Comparison of ENCODE assay signal across 12 cellular contexts in the genomic region with DNA sequence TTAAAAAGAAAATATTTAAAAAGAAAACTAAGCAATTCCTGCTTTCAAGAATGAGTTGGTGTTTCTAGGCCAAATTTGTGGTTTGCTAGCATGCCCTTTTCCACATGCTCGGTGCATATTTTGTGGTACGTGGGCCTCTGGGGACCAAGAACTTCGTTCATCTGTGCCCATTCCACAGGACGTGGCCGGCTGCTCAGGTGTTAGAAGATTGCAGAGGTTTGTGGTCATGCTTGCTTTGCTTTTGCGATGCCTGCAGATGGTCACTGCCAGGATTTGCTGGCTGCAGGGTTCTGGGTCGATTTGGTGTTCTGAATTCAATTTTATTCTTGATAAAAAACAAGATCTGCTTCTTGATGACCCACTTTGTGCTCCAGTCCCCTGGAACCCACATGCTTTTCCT. TPM values are rescaled to one million over a fixed set of nuclear protein-coding genes. Genes with fewer than 3 reads are reported as not detected.
DNase-seq lines count a peak whose midpoint lies in the region; ATAC-seq and TF ChIP-seq lines count a peak whose summit lies in the region.
"Had no signal": no experiment of that assay in that cellular context is flagged by ENCODE, and none has a peak within 500 bp of the region (broad histone marks: within the 10 kb centered on the region; RNA-seq: fewer than 3 reads in every experiment).

No MANE protein-coding gene starts in this region.

- H4K20me1 ChIP-seq in neural progenitor cell (ENCODE audit: low read depth): no peaks in the 10 kb centered on the region

- peaks cover 54% of the 10 kb centered on the region for H3K36me3 Mint-ChIP-seq in CD8-positive, alpha-beta T cell
- H3K36me3 Mint-ChIP-seq in IgD-negative memory B cell: peaks cover 11% of the 10 kb centered on the region
- H3K36me3 Mint-ChIP-seq in neural progenitor cell: no peaks in the 10 kb centered on the region

- H3K4me2 ChIP-seq in neural progenitor cell: no peak overlapping the region

- CTCF ChIA-PET in CD8-positive, alpha-beta T cell (lab: Charles Lee): interaction anchor here (1.6 kb wide), 1 partner anchor 29 kb away, joined by 4 read pairs; no protein-coding TSS in a partner anchor

- no peaks in the 10 kb centered on the region for H3K9me3 Mint-ChIP-seq in CD8-positive, alpha-beta T cell
- H3K9me3 Mint-ChIP-seq in IgD-negative memory B cell: no peaks in the 10 kb centered on the region
- no peaks in the 10 kb centered on the region for H3K9me3 Mint-ChIP-seq in neural progenitor cell
- H3K9me3 Mint-ChIP-seq: endodermal cell had no signal

- H3K4me3 Mint-ChIP-seq in CD8-positive, alpha-beta T cell: peak overlapping the region; percentile 73
- peak overlapping the region; percentile 9 to 95 (median 76) for H3K4me3 Mint-ChIP-seq in IgD-negative memory B cell
- H3K4me3 Mint-ChIP-seq in neural progenitor cell: no peak overlapping the region
- H3K4me3 Mint-ChIP-seq: endodermal cell had no signal

- no peak overlapping the region for H3K9ac ChIP-seq in neural progenitor cell

- no peaks in the 10 kb centered on the region for H3K27me3 ChIP-seq in CD8-positive, alpha-beta T cell (ENCODE audit: insufficient read depth, low read length)
- H3K27me3 ChIP-seq in neural progenitor cell: no peaks in the 10 kb centered on the region
- H3K27me3 ChIP-seq in breast epithelium: no peaks in the 10 kb centered on the region

- TF ChIP-seq CTCF in CD8-positive, alpha-beta T cell (IDR thresholded peaks at IDR 0.05): no peak
- no peak for TF ChIP-seq CTCF in neural progenitor cell (IDR thresholded peaks at IDR 0.05)
- TF ChIP-seq CTCF in breast epithelium (IDR thresholded peaks at IDR 0.05): no peak

- intact Hi-C loops in CD8-positive, alpha-beta T cell (cut with DNase I, micrococcal nuclease): no loop called here
- intact Hi-C loops in breast epithelium (cut with DNase I; ENCODE audit: low total_unique reads): no loop called here

- POLR2A ChIA-PET in CD8-positive, alpha-beta T cell (lab: Charles Lee): interaction anchor here (1.0 to 3.1 kb wide), 5 partner anchors 8 to 28 kb away, joined by 3 to 21 read pairs (median 4); partner anchors contain the start of gene PSTPIP1

- DNase-seq in CD8-positive, alpha-beta T cell: no peak
- peak; percentile 7 for DNase-seq in activated naive CD4-positive, alpha-beta T cell treated with anti-CD3 and anti-CD28 coated beads, Interleukin-2, amount 50 U/mL, for 16 hours
- DNase-seq in neural progenitor cell (ENCODE audit: low spot score): no peak
- DNase-seq in NCI-H1092 (lab: John Stamatoyannopoulos, UW): no peak
- DNase-seq in breast epithelium (ENCODE audit: low spot score in 2 of 2): no peak
- DNase-seq in NCI-H1417 treated with DMSO at 0.1 percent for 48 hours (lab: John Stamatoyannopoulos, UW): no peak
- DNase-seq: endodermal cell, NCI-H187 treated with DMSO at 0.1 percent for 48 hours, OCI-M1 had no signal

- H3K27ac ChIP-seq in CD8-positive, alpha-beta T cell (ENCODE audit: low read depth, low read length): peak overlapping the region; percentile 22
- H3K27ac ChIP-seq in neural progenitor cell (no peak overlapping the region), breast epithelium (peak overlapping the region in 1 of 2 donors; percentile 7)
- H3K27ac ChIP-seq: psoas muscle had no signal

- H3F3A ChIP-seq in neural progenitor cell (ENCODE audit: low read depth): no peaks in the 10 kb centered on the region

- H2AFZ ChIP-seq in neural progenitor cell (replicated peaks): no peak overlapping the region

- H3K79me2 ChIP-seq in neural progenitor cell (ENCODE audit: low read depth): no peaks in the 10 kb centered on the region

- TF ChIP-seq POLR2A in breast epithelium (IDR thresholded peaks at IDR 0.05): no peak

- H3K4me3 ChIP-seq in CD8-positive, alpha-beta T cell (ENCODE audit: low read depth, low read length): peak overlapping the region; percentile 30
- H3K4me3 ChIP-seq in neural progenitor cell: no peak overlapping the region
- no peak overlapping the region for H3K4me3 ChIP-seq in breast epithelium
- H3K4me3 ChIP-seq: psoas muscle had no signal

- H3K27ac Mint-ChIP-seq in CD8-positive, alpha-beta T cell: peak overlapping the region; percentile 96
- H3K27ac Mint-ChIP-seq in IgD-negative memory B cell (peak overlapping the region; percentile 7 to 94 (median 46)), neural progenitor cell (peak overlapping the region; percentile 40)

- H3K9me3 ChIP-seq in CD8-positive, alpha-beta T cell (ENCODE audit: low read length): no peaks in the 10 kb centered on the region
- no peaks in the 10 kb centered on the region for H3K9me3 ChIP-seq in neural progenitor cell (ENCODE audit: low read depth)
- no peaks in the 10 kb centered on the region for H3K9me3 ChIP-seq in breast epithelium
- H3K9me3 ChIP-seq: psoas muscle had no signal

- peaks cover 8% of the 10 kb centered on the region for H3K36me3 ChIP-seq in CD8-positive, alpha-beta T cell (ENCODE audit: insufficient read depth, low read length)
- H3K36me3 ChIP-seq in neural progenitor cell (no peaks in the 10 kb centered on the region), breast epithelium (no peaks in the 10 kb centered on the region)

- H3K4me1 Mint-ChIP-seq in CD8-positive, alpha-beta T cell (ENCODE audit: low read depth): peaks cover 95% of the 10 kb centered on the region
- H3K4me1 Mint-ChIP-seq in IgD-negative memory B cell (peaks cover 41 to 56% (median 43%) of the 10 kb centered on the region in 3 donors), neural progenitor cell (peaks cover 15% of the 10 kb centered on the region)
- H3K4me1 Mint-ChIP-seq: endodermal cell had no signal

- no peaks in the 10 kb centered on the region for H3K27me3 Mint-ChIP-seq in CD8-positive, alpha-beta T cell (ENCODE audit: low read depth)
- H3K27me3 Mint-ChIP-seq in IgD-negative memory B cell (no peaks in the 10 kb centered on the region), neural progenitor cell (ENCODE audit: insufficient read depth, low read depth) (peaks cover 2% of the 10 kb centered on the region)

- no peak for ATAC-seq in CD8-positive, alpha-beta T cell
- ATAC-seq in GM19467 (IDR thresholded peaks at IDR 0.05; ENCODE audit: unreplicated experiment): no peak

- peaks cover 74% of the 10 kb centered on the region for H3K4me1 ChIP-seq in CD8-positive, alpha-beta T cell (ENCODE audit: insufficient read depth, low read length)
- H3K4me1 ChIP-seq in neural progenitor cell (no peaks in the 10 kb centered on the region), breast epithelium (no peaks in the 10 kb centered on the region)
- H3K4me1 ChIP-seq: psoas muscle had no signal

RNA-seq across cellular contexts. Expression of gene PSTPIP1, which starts 7.5 kb away (rescaled TPM):
- 10 to 100 TPM; 86.7 to 88.0 TPM for total RNA-seq in CD8-positive, alpha-beta T cell
- polyA plus RNA-seq in IgD-negative memory B cell: 37.3 TPM
- 0.19 and 0.77 TPM in 2 replicates for total RNA-seq in neural progenitor cell (ENCODE audit: low replicate concordance)
- 10 to 100 TPM in 1 of 3 donors, 1 to 10 TPM in 2; 2.6 to 11.0 (median 3.9) TPM for total RNA-seq in breast epithelium

Comparison
In these comparisons a context has a peak if more than half of its experiments do, and no peak if none do; other contexts are left out.
1. H3K27ac Mint-ChIP-seq: peak in every context shown above with its lines; median percentile 96 in CD8-positive, alpha-beta T cell; 46 in IgD-negative memory B cell; 40 in neural progenitor cell.
2. RNA of gene PSTPIP1, which starts 7.5 kb away (total RNA-seq): 86.7 to 88.0 TPM in CD8-positive, alpha-beta T cell; 2.6 to 11.0 TPM in breast epithelium and 0.19 to 0.77 TPM in neural progenitor cell; every median in the first group is over 4 times any median in the second.